ENCODE assay signal across 30 cellular contexts in genomic region chrX:103782640-103783039, GRCh38. TPM values are rescaled to one million over a fixed set of nuclear protein-coding genes. Genes with fewer than 3 reads are reported as not detected.
DNase-seq lines count a peak whose midpoint lies in the region; ATAC-seq and TF ChIP-seq lines count a peak whose summit lies in the region.
"Had no signal": no experiment of that assay in that cellular context is flagged by ENCODE, and none has a peak within 500 bp of the region (broad histone marks: within the 10 kb centered on the region; RNA-seq: fewer than 3 reads in every experiment).

No MANE protein-coding gene starts in this region.

- H3K56ac ChIP-seq in H9 (ENCODE audit: insufficient read length, low read depth, low read length): no peak overlapping the region

- H4K8ac ChIP-seq in H9 (replicated peaks; ENCODE audit: insufficient read length, low read depth, low read length): no peak overlapping the region

- H3K4me3 Mint-ChIP-seq in H9: no peak overlapping the region
- H3K4me3 Mint-ChIP-seq: activated CD4-positive, alpha-beta memory T cell treated with anti-CD3 and anti-CD28 coated beads, Interleukin-2, amount 10 ng/mL, durations not matched to agents 7 days and 5 days; activated naive CD4-positive, alpha-beta T cell treated with anti-CD3 and anti-CD28 coated beads, Interleukin-2, amount 10 ng/mL, durations not matched to agents 7 days and 5 days; CD4-positive, CD25-positive, alpha-beta regulatory T cell; nephron had no signal

- no peaks in the 10 kb centered on the region for H3K27me3 ChIP-seq in H9 (ENCODE audit: insufficient read depth, low read length)
- H3K27me3 ChIP-seq in ectodermal cell (ENCODE audit: control insufficient read depth, insufficient read depth, low read length, poor library complexity, severe bottlenecking): no peaks in the 10 kb centered on the region
- H3K27me3 ChIP-seq: colonic mucosa, Peyer's patch, upper lobe of right lung had no signal

- no peak overlapping the region for H3K27ac ChIP-seq in H9 (ENCODE audit: insufficient read length, low read depth, low read length)
- peak overlapping the region; percentile 6 for H3K27ac ChIP-seq in ectodermal cell (ENCODE audit: insufficient read depth, low read depth, low read length, poor library complexity, severe bottlenecking)
- H3K27ac ChIP-seq: colonic mucosa, heart left ventricle, Peyer's patch, prostate gland, upper lobe of right lung had no signal

- H2AFZ ChIP-seq in H9 (ENCODE audit: low read length): no peak overlapping the region

- no peak overlapping the region for H3T11ph ChIP-seq in H9 (ENCODE audit: low read length)

- H3K36me3 Mint-ChIP-seq in H9 (ENCODE audit: insufficient read depth in 1 of 3, low read depth in 3 of 3): peaks cover 50 to 92% (median 67%) of the 10 kb centered on the region in 3 experiments
- no peaks in the 10 kb centered on the region for H3K36me3 Mint-ChIP-seq in activated naive CD4-positive, alpha-beta T cell treated with anti-CD3 and anti-CD28 coated beads, Interleukin-2, amount 50 U/mL, for 72 hours
- H3K36me3 Mint-ChIP-seq: activated naive CD4-positive, alpha-beta T cell treated with anti-CD3 and anti-CD28 coated beads, Interleukin-2, amount 10 ng/mL, durations not matched to agents 7 days and 5 days; CD4-positive, CD25-positive, alpha-beta regulatory T cell had no signal

- H3K79me2 ChIP-seq in H9 (ENCODE audit: insufficient read depth, low read length): no peaks in the 10 kb centered on the region

- H2BK20ac ChIP-seq in H9 (ENCODE audit: low read depth, low read length, poor library complexity, severe bottlenecking): no peak overlapping the region

- no peak overlapping the region for H4K5ac ChIP-seq in H9 (ENCODE audit: insufficient read length, low read depth, low read length)

- no peaks in the 10 kb centered on the region for H3K4me1 ChIP-seq in H9 (ENCODE audit: insufficient read depth, low read length)
- peaks cover 23% of the 10 kb centered on the region for H3K4me1 ChIP-seq in ectodermal cell (ENCODE audit: control insufficient read depth, insufficient read depth, low read length)
- H3K4me1 ChIP-seq: colonic mucosa, Peyer's patch, prostate gland, upper lobe of right lung had no signal

- H3K23ac ChIP-seq in H9 (ENCODE audit: insufficient read length, low read depth, low read length): no peak overlapping the region

- no peaks in the 10 kb centered on the region for H3K9me3 ChIP-seq in H9 (ENCODE audit: control insufficient read depth, low read depth, low read length)
- H3K9me3 ChIP-seq in ectodermal cell (ENCODE audit: control insufficient read depth, low read length): no peaks in the 10 kb centered on the region
- H3K9me3 ChIP-seq: colonic mucosa, heart left ventricle, Peyer's patch, prostate gland, upper lobe of right lung had no signal

- H3K79me1 ChIP-seq in H9 (ENCODE audit: insufficient read depth, low read depth, low read length, poor library complexity, severe bottlenecking): no peaks in the 10 kb centered on the region

- no peak overlapping the region for H3K4ac ChIP-seq in H9 (ENCODE audit: low read depth, low read length)

- H3K4me1 Mint-ChIP-seq in H9: no peaks in the 10 kb centered on the region
- H3K4me1 Mint-ChIP-seq: CD4-positive, CD25-positive, alpha-beta regulatory T cell had no signal

- WGBS in H9 (ENCODE audit: extremely low coverage, insufficient read length, low lambda C conversion rate): no CpG with 5 or more reads among the region's 3 CpGs
- 22 to 40% methylated on average over 1 to 3 of the region's 3 CpGs for WGBS in ectodermal cell, 2 experiments

- no peaks in the 10 kb centered on the region for H3K36me3 ChIP-seq in ectodermal cell (ENCODE audit: control insufficient read depth, insufficient read depth, low read length)
- H3K36me3 ChIP-seq: colonic mucosa, heart left ventricle, Peyer's patch, prostate gland, upper lobe of right lung had no signal

- peak overlapping the region in 1 of 3 experiments; percentile 32; a peak in 1 of 7 replicates for H3K27ac Mint-ChIP-seq in H9
- H3K27ac Mint-ChIP-seq in activated naive CD4-positive, alpha-beta T cell treated with anti-CD3 and anti-CD28 coated beads, Interleukin-2, amount 50 U/mL, for 72 hours: no peak overlapping the region
- H3K27ac Mint-ChIP-seq: activated CD4-positive, alpha-beta memory T cell treated with anti-CD3 and anti-CD28 coated beads, Interleukin-2, amount 10 ng/mL, durations not matched to agents 7 days and 5 days; activated naive CD4-positive, alpha-beta T cell treated with anti-CD3 and anti-CD28 coated beads, Interleukin-2, amount 10 ng/mL, durations not matched to agents 7 days and 5 days; CD4-positive, CD25-positive, alpha-beta regulatory T cell had no signal

- H3K9me3 Mint-ChIP-seq in H9: peaks cover 0 to 13% of the 10 kb centered on the region in 2 experiments; a peak in 1 of 5 replicates
- no peaks in the 10 kb centered on the region for H3K9me3 Mint-ChIP-seq in activated naive CD4-positive, alpha-beta T cell treated with anti-CD3 and anti-CD28 coated beads, Interleukin-2, amount 50 U/mL, for 72 hours
- H3K9me3 Mint-ChIP-seq: activated CD4-positive, alpha-beta memory T cell treated with anti-CD3 and anti-CD28 coated beads, Interleukin-2, amount 10 ng/mL, durations not matched to agents 7 days and 5 days; activated naive CD4-positive, alpha-beta T cell treated with anti-CD3 and anti-CD28 coated beads, Interleukin-2, amount 10 ng/mL, durations not matched to agents 7 days and 5 days; CD4-positive, CD25-positive, alpha-beta regulatory T cell; nephron had no signal

- H2BK120ac ChIP-seq in H9 (ENCODE audit: low read depth, low read length, poor library complexity, severe bottlenecking): no peak overlapping the region

- no peak for TF ChIP-seq CTCF in H9 (conservative IDR thresholded peaks at IDR 0.05)

- H3K14ac ChIP-seq in H9 (ENCODE audit: insufficient read depth, low read length): no peak overlapping the region

- H3K4me2 ChIP-seq in H9 (ENCODE audit: insufficient read depth, insufficient read length, low read length): no peak overlapping the region

- no peak for ATAC-seq in HG03432 (IDR thresholded peaks at IDR 0.05; ENCODE audit: unreplicated experiment)
- ATAC-seq in activated naive CD4-positive, alpha-beta T cell treated with anti-CD3 and anti-CD28 coated beads, Interleukin-2, amount 50 U/mL, for 72 hours: no peak
- ATAC-seq: esophagus mucosa, heart left ventricle, upper lobe of right lung had no signal

- H2BK12ac ChIP-seq in H9 (ENCODE audit: insufficient read length, low read depth, low read length): no peak overlapping the region

- no peak overlapping the region for H3K18ac ChIP-seq in H9 (ENCODE audit: insufficient read length, low read depth, low read length)

- H2BK5ac ChIP-seq in H9 (ENCODE audit: insufficient read length, low read length): no peak overlapping the region

- H2AK5ac ChIP-seq in H9 (ENCODE audit: insufficient read length, low read length): no peak overlapping the region

- H4K20me1 ChIP-seq in H9 (ENCODE audit: control insufficient read depth, insufficient read depth, insufficient read length): no peaks in the 10 kb centered on the region

- no peak overlapping the region for H3K4me3 ChIP-seq in ectodermal cell (ENCODE audit: insufficient read depth, low read depth, low read length)
- H3K4me3 ChIP-seq: colonic mucosa, heart left ventricle, lung, Peyer's patch, prostate gland, upper lobe of right lung had no signal

- no peaks in the 10 kb centered on the region for H3K23me2 ChIP-seq in H9 (ENCODE audit: insufficient read length, low read depth, low read length, poor library complexity, severe bottlenecking)

- H2BK15ac ChIP-seq in H9 (ENCODE audit: low read depth, low read length): no peak overlapping the region

- no peak overlapping the region for H3K9ac ChIP-seq in H9 (ENCODE audit: extremely low read depth, insufficient read length, low read length)

- no peaks in the 10 kb centered on the region for H3K27me3 Mint-ChIP-seq in H9 (ENCODE audit: low read depth)
- H3K27me3 Mint-ChIP-seq: activated CD4-positive, alpha-beta memory T cell treated with anti-CD3 and anti-CD28 coated beads, Interleukin-2, amount 10 ng/mL, durations not matched to agents 7 days and 5 days; activated naive CD4-positive, alpha-beta T cell treated with anti-CD3 and anti-CD28 coated beads, Interleukin-2, amount 10 ng/mL, durations not matched to agents 7 days and 5 days had no signal

- no peak overlapping the region for H4K91ac ChIP-seq in H9 (ENCODE audit: insufficient read length, low read depth, low read length)

- intact Hi-C loops in posterior vena cava (cut with DNase I): no loop called here

- DNase-seq in H9 (peak; percentile 17), midbrain (lab: John Stamatoyannopoulos, UW) (peak; percentile 68), retina (peak; percentile 12), erythroblast (lab: John Stamatoyannopoulos, UW) (no peak), posterior vena cava (ENCODE audit: low spot score) (no peak)
- DNase-seq in activated naive CD4-positive, alpha-beta T cell treated with anti-CD3 and anti-CD28 coated beads, Interleukin-2, amount 50 U/mL, for 72 hours (ENCODE audit: low spot score in 2 of 2): no peak
- DNase-seq: activated CD4-positive, alpha-beta memory T cell treated with anti-CD3 and anti-CD28 coated beads, Interleukin-2, amount 10 ng/mL, durations not matched to agents 7 days and 5 days; activated CD8-positive, alpha-beta memory T cell treated with anti-CD3 and anti-CD28 coated beads, Interleukin-2, amount 50 U/mL, for 48 hours; activated naive CD4-positive, alpha-beta T cell treated with anti-CD3 and anti-CD28 coated beads, Interleukin-2, amount 10 ng/mL, durations not matched to agents 7 days and 5 days; colonic mucosa; GOT3; heart left ventricle; kidney glomerular epithelial cell; NCI-H1436 treated with DMSO at 0.1 percent for 48 hours; NCI-H345; NCI-H748 treated with DMSO at 0.1 percent for 48 hours; Peyer's patch; SHP77 treated with DMSO at 0.1 percent for 48 hours; stimulated activated CD4-positive, alpha-beta T cell treated with anti-CD3 and anti-CD28 coated beads, Interleukin-15, amount 100 ng/mL, for 24 hours; stimulated activated CD4-positive, alpha-beta T cell treated with anti-CD3 and anti-CD28 coated beads, Interleukin-4, amount 100 ng/mL, for 4 hours; SW 1271; upper lobe of right lung had no signal

- no peak for TF ChIP-seq POLR2A in erythroblast (IDR thresholded peaks at IDR 0.05; ENCODE audit: low read length)

RNA-seq across cellular contexts. Expression of gene PLP1, which starts 6.0 kb away (rescaled TPM):
- total RNA-seq in H9 (2021) (86.3 and 88.3 TPM in 2 replicates), posterior vena cava (1 to 10 TPM; 3.6 to 5.0 TPM)
- 91.7 TPM for polyA plus RNA-seq in ectodermal cell (2013, experiment 1 of 4)
- polyA plus RNA-seq in ectodermal cell (2013, experiment 2 of 4): 96.7 TPM
- polyA plus RNA-seq in ectodermal cell (2013, experiment 3 of 4): 98.3 TPM
- 123 TPM for polyA plus RNA-seq in ectodermal cell (2013, experiment 4 of 4)
- not detected for total RNA-seq in activated naive CD4-positive, alpha-beta T cell treated with anti-CD3 and anti-CD28 coated beads, Interleukin-2, amount 50 U/mL, for 72 hours
- total RNA-seq: activated CD4-positive, alpha-beta memory T cell treated with anti-CD3 and anti-CD28 coated beads, Interleukin-2, amount 10 ng/mL, durations not matched to agents 7 days and 5 days; CD4-positive, CD25-positive, alpha-beta regulatory T cell; HT-29; upper lobe of right lung had no signal
- polyA plus RNA-seq: CD4-positive, CD25-positive, alpha-beta regulatory T cell had no signal

RNA-seq across cellular contexts. Expression of gene RAB9B, which starts 49.4 kb away (rescaled TPM):
- total RNA-seq in H9 (2021): 0.15 and 0.31 TPM in 2 replicates
- polyA plus RNA-seq in ectodermal cell (2013, experiment 1 of 4): 2.5 TPM
- polyA plus RNA-seq in ectodermal cell (2013, experiment 2 of 4): 3.3 TPM
- 2.0 TPM for polyA plus RNA-seq in ectodermal cell (2013, experiment 3 of 4)
- polyA plus RNA-seq in ectodermal cell (2013, experiment 4 of 4): 1.9 TPM
- under 1 TPM; 0.41 to 0.95 TPM for total RNA-seq in activated naive CD4-positive, alpha-beta T cell treated with anti-CD3 and anti-CD28 coated beads, Interleukin-2, amount 50 U/mL, for 72 hours
- total RNA-seq in posterior vena cava: 10 to 100 TPM; 11.8 to 24.7 TPM
- total RNA-seq: HT-29 had no signal

Comparison
In these comparisons a context has a peak if more than half of its experiments do, and no peak if none do; other contexts are left out.
1. DNase-seq: peak in H9 (single experiment), midbrain (single experiment) and retina (single experiment); none in activated naive CD4-positive, alpha-beta T cell treated with anti-CD3 and anti-CD28 coated beads, Interleukin-2, amount 50 U/mL, for 72 hours (0 of 2), erythroblast (0 of 2) and posterior vena cava (single experiment).
2. RNA of gene PLP1, which starts 6.0 kb away (total RNA-seq): 86.3 to 88.3 TPM in H9; 3.6 to 5.0 TPM in posterior vena cava and not detected in activated naive CD4-positive, alpha-beta T cell treated with anti-CD3 and anti-CD28 coated beads, Interleukin-2, amount 50 U/mL, for 72 hours; every median in the first group is over 10 times any median in the second.